Comparison of ENCODE assay signal across 27 cellular contexts in genomic region chr20:34595377-34596184, GRCh38.
"Had no signal": no experiment of that assay in that cellular context is flagged by ENCODE, and none has a peak within 500 bp of the region (broad histone marks: within the 10 kb centered on the region; RNA-seq: fewer than 3 reads in every experiment).

No MANE protein-coding gene starts in this region.

- H3K27me3 ChIP-seq: sigmoid colon, uterus had no signal

- H3K4me3 ChIP-seq: psoas muscle, sigmoid colon, thoracic aorta, uterus had no signal

- H3K36me3 Mint-ChIP-seq: naive B cell had no signal

- H3K4me3 Mint-ChIP-seq: activated CD4-positive, alpha-beta T cell treated with anti-CD3 and anti-CD28 coated beads, Interleukin-2, amount 10 ng/mL, durations not matched to agents 7 days and 5 days; activated CD8-positive, alpha-beta T cell treated with anti-CD3 and anti-CD28 coated beads for 36 hours; activated naive CD4-positive, alpha-beta T cell treated with anti-CD3 and anti-CD28 coated beads, Interleukin-2, amount 50 U/mL, for 24 hours; activated naive CD8-positive, alpha-beta T cell treated with anti-CD3 and anti-CD28 coated beads, Interleukin-2, amount 50 U/mL, for 24 hours; activated T-cell treated with anti-CD3 and anti-CD28 coated beads, Interleukin-2, amount 50 U/mL, for 4 hours; activated T-helper 17 cell treated with anti-CD3 and anti-CD28 coated beads, Interleukin-2, amount 50 U/mL, for 72 hours; effector memory CD8-positive, alpha-beta T cell; mesothelial cell of epicardium; naive B cell; stimulated activated effector memory CD8-positive, alpha-beta T cell treated with anti-CD3 and anti-CD28 coated beads, Interleukin-12 subunit alpha, Interleukin-12 subunit beta, amount 100 ng/mL, for 72 hours; stimulated activated naive CD8-positive, alpha-beta T cell treated with anti-CD3 and anti-CD28 coated beads, Interleukin-15, Interleukin-2, amounts not matched to agents 100 ng/mL and 50 ng/mL, for 24 hours; type B pancreatic cell had no signal

- H2AFZ ChIP-seq: parathyroid adenoma had no signal

- H3K27me3 Mint-ChIP-seq: activated CD4-positive, alpha-beta T cell treated with anti-CD3 and anti-CD28 coated beads, Interleukin-2, amount 10 ng/mL, durations not matched to agents 7 days and 5 days; activated CD8-positive, alpha-beta T cell treated with anti-CD3 and anti-CD28 coated beads for 36 hours; activated naive CD4-positive, alpha-beta T cell treated with anti-CD3 and anti-CD28 coated beads, Interleukin-2, amount 50 U/mL, for 24 hours; activated naive CD8-positive, alpha-beta T cell treated with anti-CD3 and anti-CD28 coated beads, Interleukin-2, amount 50 U/mL, for 24 hours; activated T-helper 17 cell treated with anti-CD3 and anti-CD28 coated beads, Interleukin-2, amount 50 U/mL, for 72 hours; effector memory CD8-positive, alpha-beta T cell; naive B cell; stimulated activated naive CD8-positive, alpha-beta T cell treated with anti-CD3 and anti-CD28 coated beads, Interleukin-15, Interleukin-2, amounts not matched to agents 100 ng/mL and 50 ng/mL, for 24 hours; type B pancreatic cell had no signal

- DNase-seq: activated CD4-positive, alpha-beta T cell treated with anti-CD3 and anti-CD28 coated beads, Interleukin-2, amount 10 ng/mL, durations not matched to agents 7 days and 5 days; activated CD4-positive, CD25-positive, alpha-beta regulatory T cell treated with anti-CD3 and anti-CD28 coated beads, Interleukin-2, amount 50 U/mL, for 72 hours; activated CD8-positive, alpha-beta T cell treated with anti-CD3 and anti-CD28 coated beads for 36 hours; activated naive CD8-positive, alpha-beta T cell treated with anti-CD3 and anti-CD28 coated beads, Interleukin-2, amount 50 U/mL, for 24 hours; activated T-cell treated with anti-CD3 and anti-CD28 coated beads, Interleukin-2, amount 50 U/mL, for 4 hours; amygdala; caudate nucleus; cortex of kidney; effector memory CD8-positive, alpha-beta T cell; foreskin fibroblast; hippocampal formation; left cardiac atrium; mammary epithelial cell; naive B cell; psoas muscle; sigmoid colon; small intestine; stimulated activated CD4-positive, alpha-beta T cell treated with anti-CD3 and anti-CD28 coated beads, Interleukin-4, amount 100 ng/mL, for 24 hours; uterus had no signal

- H3K9me3 Mint-ChIP-seq: activated CD4-positive, alpha-beta T cell treated with anti-CD3 and anti-CD28 coated beads, Interleukin-2, amount 10 ng/mL, durations not matched to agents 7 days and 5 days; activated CD8-positive, alpha-beta T cell treated with anti-CD3 and anti-CD28 coated beads for 36 hours; activated naive CD4-positive, alpha-beta T cell treated with anti-CD3 and anti-CD28 coated beads, Interleukin-2, amount 50 U/mL, for 24 hours; activated naive CD8-positive, alpha-beta T cell treated with anti-CD3 and anti-CD28 coated beads, Interleukin-2, amount 50 U/mL, for 24 hours; activated T-cell treated with anti-CD3 and anti-CD28 coated beads, Interleukin-2, amount 50 U/mL, for 4 hours; activated T-helper 17 cell treated with anti-CD3 and anti-CD28 coated beads, Interleukin-2, amount 50 U/mL, for 72 hours; effector memory CD8-positive, alpha-beta T cell; mesothelial cell of epicardium; naive B cell; stimulated activated effector memory CD8-positive, alpha-beta T cell treated with anti-CD3 and anti-CD28 coated beads, Interleukin-12 subunit alpha, Interleukin-12 subunit beta, amount 100 ng/mL, for 72 hours; stimulated activated naive CD8-positive, alpha-beta T cell treated with anti-CD3 and anti-CD28 coated beads, Interleukin-15, Interleukin-2, amounts not matched to agents 100 ng/mL and 50 ng/mL, for 24 hours; type B pancreatic cell had no signal

- H3K27ac Mint-ChIP-seq: activated CD4-positive, alpha-beta T cell treated with anti-CD3 and anti-CD28 coated beads, Interleukin-2, amount 10 ng/mL, durations not matched to agents 7 days and 5 days; activated CD8-positive, alpha-beta T cell treated with anti-CD3 and anti-CD28 coated beads for 36 hours; activated naive CD4-positive, alpha-beta T cell treated with anti-CD3 and anti-CD28 coated beads, Interleukin-2, amount 50 U/mL, for 24 hours; activated naive CD8-positive, alpha-beta T cell treated with anti-CD3 and anti-CD28 coated beads, Interleukin-2, amount 50 U/mL, for 24 hours; activated T-helper 17 cell treated with anti-CD3 and anti-CD28 coated beads, Interleukin-2, amount 50 U/mL, for 72 hours; effector memory CD8-positive, alpha-beta T cell; mesothelial cell of epicardium; stimulated activated effector memory CD8-positive, alpha-beta T cell treated with anti-CD3 and anti-CD28 coated beads, Interleukin-12 subunit alpha, Interleukin-12 subunit beta, amount 100 ng/mL, for 72 hours; stimulated activated naive CD8-positive, alpha-beta T cell treated with anti-CD3 and anti-CD28 coated beads, Interleukin-15, Interleukin-2, amounts not matched to agents 100 ng/mL and 50 ng/mL, for 24 hours; type B pancreatic cell had no signal

- H3K4me1 Mint-ChIP-seq: activated CD4-positive, alpha-beta T cell treated with anti-CD3 and anti-CD28 coated beads, Interleukin-2, amount 10 ng/mL, durations not matched to agents 7 days and 5 days; activated naive CD4-positive, alpha-beta T cell treated with anti-CD3 and anti-CD28 coated beads, Interleukin-2, amount 50 U/mL, for 24 hours; activated naive CD8-positive, alpha-beta T cell treated with anti-CD3 and anti-CD28 coated beads, Interleukin-2, amount 50 U/mL, for 24 hours; activated T-helper 17 cell treated with anti-CD3 and anti-CD28 coated beads, Interleukin-2, amount 50 U/mL, for 72 hours; mesothelial cell of epicardium; stimulated activated effector memory CD8-positive, alpha-beta T cell treated with anti-CD3 and anti-CD28 coated beads, Interleukin-12 subunit alpha, Interleukin-12 subunit beta, amount 100 ng/mL, for 72 hours had no signal

- ATAC-seq: activated CD8-positive, alpha-beta T cell treated with anti-CD3 and anti-CD28 coated beads for 36 hours; activated naive CD8-positive, alpha-beta T cell treated with anti-CD3 and anti-CD28 coated beads, Interleukin-2, amount 50 U/mL, for 24 hours; activated T-cell treated with anti-CD3 and anti-CD28 coated beads, Interleukin-2, amount 50 U/mL, for 4 hours; activated T-helper 17 cell treated with anti-CD3 and anti-CD28 coated beads, Interleukin-2, amount 50 U/mL, for 72 hours; effector memory CD8-positive, alpha-beta T cell; left cardiac atrium; psoas muscle; stimulated activated effector memory CD8-positive, alpha-beta T cell treated with anti-CD3 and anti-CD28 coated beads, Interleukin-12 subunit alpha, Interleukin-12 subunit beta, amount 100 ng/mL, for 72 hours had no signal

- H3K4me1 ChIP-seq: parathyroid adenoma, psoas muscle had no signal

- H3K27ac ChIP-seq: parathyroid adenoma, psoas muscle, sigmoid colon, thoracic aorta, uterus had no signal

- H3K36me3 ChIP-seq: sigmoid colon, thoracic aorta, uterus had no signal

- H3K79me2 ChIP-seq: parathyroid adenoma had no signal
